ENCODE assay signal across 1 cellular context in genomic region chr10:62761115-62761514, GRCh38.
TF ChIP-seq lines count a peak whose summit lies in the region.

No MANE protein-coding gene starts in this region.

TF ChIP-seq in GM23338, 12 proteins besides CTCF, POLR2A, EP300 and RAD21 (continued from another document):
- TF ChIP-seq REST (IDR thresholded peaks at IDR 0.05; ENCODE audit: unreplicated experiment) (no peak), EZH2phosphoT487 (IDR thresholded peaks at IDR 0.05; ENCODE audit: unreplicated experiment) (no peak), JUNB (IDR thresholded peaks at IDR 0.05; ENCODE audit: unreplicated experiment) (no peak), ETS1 (IDR thresholded peaks at IDR 0.05) (no peak), ZNF462 (CRISPR knock-in tag; IDR thresholded peaks at IDR 0.05) (no peak), POLR2AphosphoS5 (IDR thresholded peaks at IDR 0.05; ENCODE audit: low read depth) (no peak), ZNF114 (CRISPR knock-in tag; IDR thresholded peaks at IDR 0.05) (no peak)
